ENCODE assay signal across 2 cellular contexts in the genomic region with DNA sequence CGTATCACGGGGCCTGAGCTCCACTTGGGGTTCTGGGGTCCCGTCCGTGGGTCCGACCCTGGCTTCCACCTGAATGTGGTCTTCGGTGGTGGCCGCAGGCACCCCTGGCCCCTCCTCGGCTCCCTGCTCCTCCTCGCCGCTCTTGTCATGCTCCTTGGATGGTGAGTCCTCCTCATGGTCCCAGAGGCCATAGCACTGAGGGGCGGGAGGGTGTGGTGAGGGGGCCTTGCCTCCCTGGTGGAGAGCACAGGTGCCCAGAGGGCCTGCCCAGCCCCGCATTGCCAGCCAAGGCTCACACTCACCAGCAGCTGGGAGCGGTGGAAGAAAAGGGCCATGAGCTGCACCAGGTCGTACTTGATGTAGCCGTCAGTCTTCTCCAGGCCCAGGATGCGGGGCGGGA.
TF ChIP-seq lines count a peak whose summit lies in the region.

No MANE protein-coding gene starts in this region.

TF ChIP-seq in HepG2, 621 proteins besides CTCF, POLR2A, EP300 and RAD21:
- TF ChIP-seq FOXP1 (IDR thresholded peaks at IDR 0.05), result no peak
- no peak for TF ChIP-seq FOXP1 (CRISPR knock-in tag; IDR thresholded peaks at IDR 0.05)
- TF ChIP-seq, protein P1, sequence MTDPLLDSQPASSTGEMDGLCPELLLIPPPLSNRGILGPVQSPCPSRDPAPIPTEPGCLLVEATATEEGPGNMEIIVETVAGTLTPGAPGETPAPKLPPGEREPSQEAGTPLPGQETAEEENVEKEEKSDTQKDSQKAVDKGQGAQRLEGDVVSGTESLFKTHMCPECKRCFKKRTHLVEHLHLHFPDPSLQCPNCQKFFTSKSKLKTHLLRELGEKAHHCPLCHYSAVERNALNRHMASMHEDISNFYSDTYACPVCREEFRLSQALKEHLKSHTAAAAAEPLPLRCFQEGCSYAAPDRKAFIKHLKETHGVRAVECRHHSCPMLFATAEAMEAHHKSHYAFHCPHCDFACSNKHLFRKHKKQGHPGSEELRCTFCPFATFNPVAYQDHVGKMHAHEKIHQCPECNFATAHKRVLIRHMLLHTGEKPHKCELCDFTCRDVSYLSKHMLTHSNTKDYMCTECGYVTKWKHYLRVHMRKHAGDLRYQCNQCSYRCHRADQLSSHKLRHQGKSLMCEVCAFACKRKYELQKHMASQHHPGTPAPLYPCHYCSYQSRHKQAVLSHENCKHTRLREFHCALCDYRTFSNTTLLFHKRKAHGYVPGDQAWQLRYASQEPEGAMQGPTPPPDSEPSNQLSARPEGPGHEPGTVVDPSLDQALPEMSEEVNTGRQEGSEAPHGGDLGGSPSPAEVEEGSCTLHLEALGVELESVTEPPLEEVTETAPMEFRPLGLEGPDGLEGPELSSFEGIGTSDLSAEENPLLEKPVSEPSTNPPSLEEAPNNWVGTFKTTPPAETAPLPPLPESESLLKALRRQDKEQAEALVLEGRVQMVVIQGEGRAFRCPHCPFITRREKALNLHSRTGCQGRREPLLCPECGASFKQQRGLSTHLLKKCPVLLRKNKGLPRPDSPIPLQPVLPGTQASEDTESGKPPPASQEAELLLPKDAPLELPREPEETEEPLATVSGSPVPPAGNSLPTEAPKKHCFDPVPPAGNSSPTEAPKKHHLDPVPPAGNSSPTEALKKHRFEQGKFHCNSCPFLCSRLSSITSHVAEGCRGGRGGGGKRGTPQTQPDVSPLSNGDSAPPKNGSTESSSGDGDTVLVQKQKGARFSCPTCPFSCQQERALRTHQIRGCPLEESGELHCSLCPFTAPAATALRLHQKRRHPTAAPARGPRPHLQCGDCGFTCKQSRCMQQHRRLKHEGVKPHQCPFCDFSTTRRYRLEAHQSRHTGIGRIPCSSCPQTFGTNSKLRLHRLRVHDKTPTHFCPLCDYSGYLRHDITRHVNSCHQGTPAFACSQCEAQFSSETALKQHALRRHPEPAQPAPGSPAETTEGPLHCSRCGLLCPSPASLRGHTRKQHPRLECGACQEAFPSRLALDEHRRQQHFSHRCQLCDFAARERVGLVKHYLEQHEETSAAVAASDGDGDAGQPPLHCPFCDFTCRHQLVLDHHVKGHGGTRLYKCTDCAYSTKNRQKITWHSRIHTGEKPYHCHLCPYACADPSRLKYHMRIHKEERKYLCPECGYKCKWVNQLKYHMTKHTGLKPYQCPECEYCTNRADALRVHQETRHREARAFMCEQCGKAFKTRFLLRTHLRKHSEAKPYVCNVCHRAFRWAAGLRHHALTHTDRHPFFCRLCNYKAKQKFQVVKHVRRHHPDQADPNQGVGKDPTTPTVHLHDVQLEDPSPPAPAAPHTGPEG (CRISPR knock-in tag; IDR thresholded peaks at IDR 0.05), result no peak
- TF ChIP-seq ZNF589 (CRISPR knock-in tag; conservative IDR thresholded peaks at IDR 0.05), result no peak
- TF ChIP-seq ZNF468 (CRISPR knock-in tag; IDR thresholded peaks at IDR 0.05), result no peak
- no peak for TF ChIP-seq ZNF674 (CRISPR knock-in tag; IDR thresholded peaks at IDR 0.05; ENCODE audit: low read depth)
- peak; percentile 30 for TF ChIP-seq AGO2 (optimal IDR thresholded peaks at IDR 0.05; ENCODE audit: low read depth, low read length)
- TF ChIP-seq, protein P2, sequence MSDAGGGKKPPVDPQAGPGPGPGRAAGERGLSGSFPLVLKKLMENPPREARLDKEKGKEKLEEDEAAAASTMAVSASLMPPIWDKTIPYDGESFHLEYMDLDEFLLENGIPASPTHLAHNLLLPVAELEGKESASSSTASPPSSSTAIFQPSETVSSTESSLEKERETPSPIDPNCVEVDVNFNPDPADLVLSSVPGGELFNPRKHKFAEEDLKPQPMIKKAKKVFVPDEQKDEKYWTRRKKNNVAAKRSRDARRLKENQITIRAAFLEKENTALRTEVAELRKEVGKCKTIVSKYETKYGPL (CRISPR knock-in tag; IDR thresholded peaks at IDR 0.05), result no peak

TF ChIP-seq in IMR-90, 13 proteins besides CTCF, POLR2A, EP300 and RAD21:
- TF ChIP-seq, protein P3, sequence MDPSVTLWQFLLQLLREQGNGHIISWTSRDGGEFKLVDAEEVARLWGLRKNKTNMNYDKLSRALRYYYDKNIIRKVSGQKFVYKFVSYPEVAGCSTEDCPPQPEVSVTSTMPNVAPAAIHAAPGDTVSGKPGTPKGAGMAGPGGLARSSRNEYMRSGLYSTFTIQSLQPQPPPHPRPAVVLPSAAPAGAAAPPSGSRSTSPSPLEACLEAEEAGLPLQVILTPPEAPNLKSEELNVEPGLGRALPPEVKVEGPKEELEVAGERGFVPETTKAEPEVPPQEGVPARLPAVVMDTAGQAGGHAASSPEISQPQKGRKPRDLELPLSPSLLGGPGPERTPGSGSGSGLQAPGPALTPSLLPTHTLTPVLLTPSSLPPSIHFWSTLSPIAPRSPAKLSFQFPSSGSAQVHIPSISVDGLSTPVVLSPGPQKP (IDR thresholded peaks at IDR 0.05; ENCODE audit: borderline replicate concordance, low read depth, low read length), result no peak
- TF ChIP-seq, protein P4, sequence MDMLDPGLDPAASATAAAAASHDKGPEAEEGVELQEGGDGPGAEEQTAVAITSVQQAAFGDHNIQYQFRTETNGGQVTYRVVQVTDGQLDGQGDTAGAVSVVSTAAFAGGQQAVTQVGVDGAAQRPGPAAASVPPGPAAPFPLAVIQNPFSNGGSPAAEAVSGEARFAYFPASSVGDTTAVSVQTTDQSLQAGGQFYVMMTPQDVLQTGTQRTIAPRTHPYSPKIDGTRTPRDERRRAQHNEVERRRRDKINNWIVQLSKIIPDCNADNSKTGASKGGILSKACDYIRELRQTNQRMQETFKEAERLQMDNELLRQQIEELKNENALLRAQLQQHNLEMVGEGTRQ (IDR thresholded peaks at IDR 0.05; ENCODE audit: low read depth, low read length), result no peak
